Comparison of ENCODE assay signal across 8 cellular contexts in genomic region chr22:36331912-36332622, GRCh38. TPM values are rescaled to one million over a fixed set of nuclear protein-coding genes. Genes with fewer than 3 reads are reported as not detected.
DNase-seq lines count a peak whose midpoint lies in the region; FAIRE-seq and TF ChIP-seq lines count a peak whose summit lies in the region.

No MANE protein-coding gene starts in this region.

- peak; percentile 72 for TF ChIP-seq POLR2A in GM12891 (IDR thresholded peaks at IDR 0.05; ENCODE audit: low read depth, low read length)

- peaks cover 93% of the 10 kb centered on the region for H3K36me3 ChIP-seq in endodermal cell (ENCODE audit: control insufficient read depth, insufficient read depth, low read length)

- H3K4me1 Mint-ChIP-seq in endodermal cell, result peaks cover 77% of the 10 kb centered on the region

- TF ChIP-seq CTCF in endodermal cell (conservative IDR thresholded peaks at IDR 0.05), result no peak

- H3K27ac ChIP-seq in endodermal cell (ENCODE audit: low read depth, low read length), result peak overlapping the region; percentile 44

- H3K36me3 Mint-ChIP-seq in endodermal cell (ENCODE audit: low read depth), result peaks cover 61% of the 10 kb centered on the region

- no peaks in the 10 kb centered on the region for H3K9me3 Mint-ChIP-seq in endodermal cell

- peak overlapping the region; percentile 56 for H3K9ac ChIP-seq in endodermal cell (ENCODE audit: extremely low read depth, low read length, poor library complexity, severe bottlenecking)

- FAIRE-seq in GM12891 (lab: Jason Lieb, UNC), result peak; percentile 74

- H3K9me3 ChIP-seq in endodermal cell (ENCODE audit: control insufficient read depth, low read length), result no peaks in the 10 kb centered on the region

- DNase-seq in GM12891 (ENCODE audit: insufficient read length, low spot score) (no peak), MV-4-11 (lab: John Stamatoyannopoulos, UW) (peak; percentile 71), endodermal cell (peak; percentile 68), myocyte (ENCODE audit: low read depth) (peak; percentile 79), ureter (ENCODE audit: low spot score) (peak; percentile 86), dedifferentiated amniotic fluid mesenchymal stem cell (ENCODE audit: extremely low spot score) (no peak), A172 (ENCODE audit: low spot score) (no peak)
- peak; percentile 44 to 50 for DNase-seq in activated CD4-positive, alpha-beta T cell treated with anti-CD3 and anti-CD28 coated beads for 4 hours

- H3K4me3 ChIP-seq in endodermal cell (ENCODE audit: low read length), result no peak overlapping the region

- peaks cover 61% of the 10 kb centered on the region for H3K4me1 ChIP-seq in endodermal cell (ENCODE audit: control insufficient read depth, insufficient read depth, low read length)

- H3K27me3 ChIP-seq in endodermal cell (ENCODE audit: control insufficient read depth, insufficient read depth, low read length, poor library complexity, severe bottlenecking), result no peaks in the 10 kb centered on the region

- no peaks in the 10 kb centered on the region for H3K27me3 Mint-ChIP-seq in endodermal cell (ENCODE audit: insufficient read depth)

- 93 to 94% methylated on average over 10 to 15 of the region's 15 CpGs for WGBS in endodermal cell (ENCODE audit: insufficient coverage in 1 of 2, insufficient read length in 1 of 2), 2 experiments

- H3K4me3 Mint-ChIP-seq in endodermal cell, result no peak overlapping the region

- peak overlapping the region; percentile 99 for H3K27ac Mint-ChIP-seq in endodermal cell

TF ChIP-seq in GM12891, 5 proteins besides CTCF, POLR2A, EP300 and RAD21:
- TF ChIP-seq SPI1 (IDR thresholded peaks at IDR 0.05; ENCODE audit: low read depth, low read length) (peak; percentile 27), TAF1 (IDR thresholded peaks at IDR 0.05; ENCODE audit: low read depth, low read length) (no peak; the same call in 1 of the 2 replicates), POU2F2 (IDR thresholded peaks at IDR 0.05; ENCODE audit: low read depth, low read length) (0 out of 2 replicates have a peak, but pooled peaks have one; percentile 2), PAX5 (IDR thresholded peaks at IDR 0.05; ENCODE audit: insufficient read depth, low read length, severe bottlenecking) (no peak), POLR2AphosphoS5 (IDR thresholded peaks at IDR 0.05; ENCODE audit: low read depth, low read length) (peak; percentile 72)

RNA-seq across cellular contexts. Expression of gene MYH9, which starts 55.7 kb away (rescaled TPM):
- polyA plus RNA-seq in GM12891 (2012; ENCODE audit: low read depth, missing spikeins), result 164 TPM
- total RNA-seq in endodermal cell (100 to 1,000 TPM; 270 to 288 TPM), myocyte (242 and 315 TPM in 2 replicates), ureter (810 TPM)
- 131 TPM for polyA plus RNA-seq in endodermal cell (2013, experiment 1 of 2)
- 136 TPM for polyA plus RNA-seq in endodermal cell (2013, experiment 2 of 2)
- polyA plus RNA-seq in myocyte (2012), result 878 TPM
- 180 and 245 TPM in 2 replicates for total RNA-seq in A172 (2014; rRNA removed; shearing (Covaris generic))

Comparison
In these comparisons a context has a peak if more than half of its experiments do, and no peak if none do; other contexts are left out.
1. DNase-seq: peak in MV-4-11 (single experiment), activated CD4-positive, alpha-beta T cell treated with anti-CD3 and anti-CD28 coated beads for 4 hours (2 of 2), endodermal cell (single experiment), myocyte (single experiment) and ureter (single experiment); none in GM12891 (single experiment), dedifferentiated amniotic fluid mesenchymal stem cell (single experiment) and A172 (single experiment).